In genomic region chr1:190439447-190439846, GRCh38 we compare ENCODE assay signal across 35 cellular contexts. TPM values are rescaled to one million over a fixed set of nuclear protein-coding genes. Genes with fewer than 3 reads are reported as not detected.
"Had no signal": no experiment of that assay in that cellular context is flagged by ENCODE, and none has a peak within 500 bp of the region (broad histone marks: within the 10 kb centered on the region; RNA-seq: fewer than 3 reads in every experiment).

No MANE protein-coding gene starts in this region.

- H3K27me3 ChIP-seq: brain microvascular endothelial cell, dorsolateral prefrontal cortex, esophagus muscularis mucosa, gastroesophageal sphincter, heart right ventricle, hepatocyte had no signal

- H3K4me3 ChIP-seq: coronary artery, dorsolateral prefrontal cortex, esophagus muscularis mucosa, gastroesophageal sphincter, heart right ventricle, hepatocyte had no signal

- ATAC-seq: activated CD4-positive, alpha-beta T cell treated with anti-CD3 and anti-CD28 coated beads for 36 hours; activated CD8-positive, alpha-beta memory T cell treated with anti-CD3 and anti-CD28 coated beads, Interleukin-2, amount 10 ng/mL, durations not matched to agents 7 days and 5 days; activated CD8-positive, alpha-beta T cell treated with anti-CD3 and anti-CD28 coated beads, Interleukin-2, amount 10 ng/mL, durations not matched to agents 7 days and 5 days; activated naive CD4-positive, alpha-beta T cell treated with anti-CD3 and anti-CD28 coated beads, Interleukin-2, amount 50 U/mL, for 72 hours; gastroesophageal sphincter; heart right ventricle had no signal

- H3K36me3 ChIP-seq: brain microvascular endothelial cell, esophagus muscularis mucosa, gastroesophageal sphincter, heart right ventricle had no signal

- H3K9me3 ChIP-seq: esophagus muscularis mucosa, gastroesophageal sphincter, heart right ventricle had no signal

- H3K4me1 ChIP-seq: esophagus muscularis mucosa, gastroesophageal sphincter, heart right ventricle had no signal

- DNase-seq: activated CD4-positive, alpha-beta memory T cell treated with anti-CD3 and anti-CD28 coated beads for 36 hours; activated CD4-positive, alpha-beta T cell treated with anti-CD3 and anti-CD28 coated beads for 36 hours; activated CD4-positive, alpha-beta T cell treated with anti-CD3 and anti-CD28 coated beads, Interleukin-2, amount 10 ng/mL, durations not matched to agents 24 days and 14 days; activated CD4-positive, CD25-positive, alpha-beta regulatory T cell; activated CD4-positive, CD25-positive, alpha-beta regulatory T cell treated with anti-CD3 and anti-CD28 coated beads, Interleukin-2, amount 50 U/mL, for 72 hours; activated CD8-positive, alpha-beta memory T cell treated with anti-CD3 and anti-CD28 coated beads, Interleukin-2, amount 10 ng/mL, durations not matched to agents 7 days and 5 days; activated CD8-positive, alpha-beta memory T cell treated with anti-CD3 and anti-CD28 coated beads, Interleukin-2, amount 50 U/mL, for 4 hours; activated CD8-positive, alpha-beta T cell treated with anti-CD3 and anti-CD28 coated beads, Interleukin-2, amount 10 ng/mL, durations not matched to agents 7 days and 5 days; activated gamma-delta T cell; activated naive CD4-positive, alpha-beta T cell; activated naive CD4-positive, alpha-beta T cell treated with anti-CD3 and anti-CD28 coated beads, Interleukin-2, amount 10 ng/mL, durations not matched to agents 7 days and 5 days; activated naive CD8-positive, alpha-beta T cell treated with anti-CD3 and anti-CD28 coated beads, Interleukin-2, amount 10 ng/mL, durations not matched to agents 7 days and 5 days; activated T-cell treated with anti-CD3 and anti-CD28 coated beads, Interleukin-2, amount 50 U/mL, for 1 hour; activated T-cell treated with anti-CD3 and anti-CD28 coated beads, Interleukin-2, amount 50 U/mL, for 48 hours; amniotic stem cell; anterior cingulate cortex; brain microvascular endothelial cell; dorsolateral prefrontal cortex; effector memory CD4-positive, alpha-beta T cell; endodermal cell; foreskin melanocyte; heart right ventricle; T-helper 2 cell had no signal

RNA-seq across cellular contexts. Expression of gene BRINP3, which starts 38.2 kb away (rescaled TPM):
- total RNA-seq: activated CD4-positive, alpha-beta memory T cell treated with anti-CD3 and anti-CD28 coated beads for 36 hours; activated CD4-positive, alpha-beta T cell treated with anti-CD3 and anti-CD28 coated beads for 36 hours; activated CD4-positive, alpha-beta T cell treated with anti-CD3 and anti-CD28 coated beads, Interleukin-2, amount 10 ng/mL, durations not matched to agents 24 days and 14 days; activated CD8-positive, alpha-beta memory T cell treated with anti-CD3 and anti-CD28 coated beads for 36 hours; activated CD8-positive, alpha-beta memory T cell treated with anti-CD3 and anti-CD28 coated beads, Interleukin-2, amount 10 ng/mL, durations not matched to agents 7 days and 5 days; activated CD8-positive, alpha-beta T cell treated with anti-CD3 and anti-CD28 coated beads, Interleukin-2, amount 10 ng/mL, durations not matched to agents 7 days and 5 days; activated naive CD4-positive, alpha-beta T cell treated with anti-CD3 and anti-CD28 coated beads, Interleukin-2, amount 50 U/mL, for 72 hours; activated naive CD8-positive, alpha-beta T cell treated with anti-CD3 and anti-CD28 coated beads, Interleukin-2, amount 10 ng/mL, durations not matched to agents 7 days and 5 days; astrocyte; bronchial epithelial cell; cardiac septum; endodermal cell; epithelial cell of proximal tubule; fibroblast of villous mesenchyme; glomerular endothelial cell had no signal
